Comparison of ENCODE assay signal across 1 cellular context in the genomic region with DNA sequence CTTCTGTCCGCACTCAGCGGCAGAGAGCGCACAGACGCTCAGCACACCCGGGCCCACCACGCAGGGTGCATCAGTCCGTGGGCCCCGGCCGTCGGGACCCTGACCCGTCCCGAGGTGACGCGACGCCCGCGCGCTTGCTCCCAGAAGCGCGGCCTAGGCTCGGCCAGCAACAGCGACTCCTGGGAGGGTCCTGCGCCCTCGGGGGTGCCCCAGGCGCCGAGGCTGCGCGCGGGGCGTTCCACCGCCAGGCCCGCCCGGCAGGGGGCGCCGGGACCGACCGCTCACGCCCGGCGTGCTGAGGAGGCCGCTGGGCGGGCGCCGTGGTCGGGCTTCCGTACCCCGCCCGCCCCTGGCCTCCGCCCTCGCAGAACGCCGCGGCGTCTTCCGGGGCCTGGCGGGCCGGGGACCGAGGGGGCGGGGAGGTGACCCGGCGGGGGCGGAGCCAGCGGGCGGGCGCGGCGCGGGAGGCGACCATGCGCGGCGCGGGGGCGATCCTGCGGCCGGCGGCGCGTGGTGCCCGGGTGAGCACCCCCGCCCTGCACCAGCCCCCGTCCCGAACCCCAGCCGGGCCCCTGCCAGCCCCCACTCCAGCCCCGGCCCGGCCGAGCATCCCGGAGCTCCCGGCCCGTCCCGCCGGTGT.
TF ChIP-seq lines count a peak whose summit lies in the region.

TSS of gene CISD3 (plus strand) at position 456 of the 640 bp plus-strand sequence. CDS start at position 474, 18 bp downstream.

TF ChIP-seq in PFSK-1, 5 proteins besides CTCF, POLR2A, EP300 and RAD21:
- TF ChIP-seq, protein P1, sequence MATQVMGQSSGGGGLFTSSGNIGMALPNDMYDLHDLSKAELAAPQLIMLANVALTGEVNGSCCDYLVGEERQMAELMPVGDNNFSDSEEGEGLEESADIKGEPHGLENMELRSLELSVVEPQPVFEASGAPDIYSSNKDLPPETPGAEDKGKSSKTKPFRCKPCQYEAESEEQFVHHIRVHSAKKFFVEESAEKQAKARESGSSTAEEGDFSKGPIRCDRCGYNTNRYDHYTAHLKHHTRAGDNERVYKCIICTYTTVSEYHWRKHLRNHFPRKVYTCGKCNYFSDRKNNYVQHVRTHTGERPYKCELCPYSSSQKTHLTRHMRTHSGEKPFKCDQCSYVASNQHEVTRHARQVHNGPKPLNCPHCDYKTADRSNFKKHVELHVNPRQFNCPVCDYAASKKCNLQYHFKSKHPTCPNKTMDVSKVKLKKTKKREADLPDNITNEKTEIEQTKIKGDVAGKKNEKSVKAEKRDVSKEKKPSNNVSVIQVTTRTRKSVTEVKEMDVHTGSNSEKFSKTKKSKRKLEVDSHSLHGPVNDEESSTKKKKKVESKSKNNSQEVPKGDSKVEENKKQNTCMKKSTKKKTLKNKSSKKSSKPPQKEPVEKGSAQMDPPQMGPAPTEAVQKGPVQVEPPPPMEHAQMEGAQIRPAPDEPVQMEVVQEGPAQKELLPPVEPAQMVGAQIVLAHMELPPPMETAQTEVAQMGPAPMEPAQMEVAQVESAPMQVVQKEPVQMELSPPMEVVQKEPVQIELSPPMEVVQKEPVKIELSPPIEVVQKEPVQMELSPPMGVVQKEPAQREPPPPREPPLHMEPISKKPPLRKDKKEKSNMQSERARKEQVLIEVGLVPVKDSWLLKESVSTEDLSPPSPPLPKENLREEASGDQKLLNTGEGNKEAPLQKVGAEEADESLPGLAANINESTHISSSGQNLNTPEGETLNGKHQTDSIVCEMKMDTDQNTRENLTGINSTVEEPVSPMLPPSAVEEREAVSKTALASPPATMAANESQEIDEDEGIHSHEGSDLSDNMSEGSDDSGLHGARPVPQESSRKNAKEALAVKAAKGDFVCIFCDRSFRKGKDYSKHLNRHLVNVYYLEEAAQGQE (IDR thresholded peaks at IDR 0.05; ENCODE audit: insufficient read depth in 1 of 2, low read depth in 2 of 2, low read length in 2 of 2): no peak
- TF ChIP-seq POLR2AphosphoS5 (IDR thresholded peaks at IDR 0.05; ENCODE audit: low read depth, low read length) (peak; percentile 41; the same call in 1 of the 2 replicates), FOXP2 (optimal IDR thresholded peaks at IDR 0.05; ENCODE audit: borderline replicate concordance, extremely low read depth, extremely low read length, insufficient read depth) (peak; percentile 51)
